11 cellular contexts compared by ENCODE assay signal in the genomic region with DNA sequence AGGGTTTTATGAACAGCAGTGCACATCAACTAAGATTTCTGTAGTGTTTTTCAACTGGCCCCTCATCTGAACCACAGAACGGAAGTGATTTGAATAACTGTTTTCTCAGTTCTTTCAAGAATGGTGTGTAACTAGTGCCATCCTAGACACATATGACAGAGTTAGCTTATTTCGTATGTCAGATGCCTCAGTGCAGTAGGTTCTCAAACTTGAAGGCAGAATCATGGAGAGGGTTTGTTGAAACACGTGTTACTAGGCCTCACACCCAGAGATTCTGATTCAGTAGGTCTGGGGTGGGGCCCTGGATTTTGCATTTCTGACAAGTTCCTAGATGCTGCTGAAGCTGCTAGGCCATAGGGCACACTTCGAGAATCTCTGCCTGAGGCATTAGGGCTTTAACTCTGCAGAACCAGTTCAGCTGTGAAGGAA.
DNase-seq lines count a peak whose midpoint lies in the region; ATAC-seq and TF ChIP-seq lines count a peak whose summit lies in the region.
"Had no signal": no experiment of that assay in that cellular context is flagged by ENCODE, and none has a peak within 500 bp of the region (broad histone marks: within the 10 kb centered on the region; RNA-seq: fewer than 3 reads in every experiment).

No MANE protein-coding gene starts in this region.

- DNase-seq in germinal center (ENCODE audit: low spot score) (peak; percentile 43), NCI-H345 (lab: John Stamatoyannopoulos, UW) (no peak), NOMO-1 treated with dmso at 0.1 percent for 144 hours (lab: John Stamatoyannopoulos, UW; ENCODE audit: unreplicated experiment) (no peak), coronary artery (ENCODE audit: low spot score) (no peak)
- no peak for DNase-seq in stimulated activated CD4-positive, alpha-beta T cell treated with anti-CD3 and anti-CD28 coated beads, Interleukin-4, amount 100 ng/mL, for 24 hours
- DNase-seq: activated naive CD4-positive, alpha-beta T cell treated with anti-CD3 and anti-CD28 coated beads for 36 hours; islet precursor cell; NCI-H526 treated with DMSO at 0.1 percent for 48 hours had no signal

- no peak overlapping the region for H3K4me3 ChIP-seq in coronary artery

- no peak overlapping the region for H3K27ac ChIP-seq in coronary artery

- ATAC-seq in GM18870 (IDR thresholded peaks at IDR 0.05; ENCODE audit: unreplicated experiment) (peak; percentile 99), GM21717 (IDR thresholded peaks at IDR 0.05; ENCODE audit: unreplicated experiment) (peak; percentile 99), HG03342 (IDR thresholded peaks at IDR 0.05; ENCODE audit: unreplicated experiment) (peak; percentile 95)

- no peak for TF ChIP-seq CTCF in coronary artery (IDR thresholded peaks at IDR 0.05)
